In genomic region chrX:154515803-154516654, GRCh38 we compare ENCODE assay signal across 8 cellular contexts. TPM values are rescaled to one million over a fixed set of nuclear protein-coding genes. Genes with fewer than 3 reads are reported as not detected.
DNase-seq lines count a peak whose midpoint lies in the region; ATAC-seq and TF ChIP-seq lines count a peak whose summit lies in the region.

FAM3A (minus strand) TSS chrX:154516232; CDS start chrX:154515772, 460 bp downstream.

- peak within 1 kb of the TSS; percentile 40 for H3K4me3 ChIP-seq in lower leg skin (ENCODE audit: low read depth, poor library complexity, severe bottlenecking)

- no peak for TF ChIP-seq CTCF in lower leg skin (IDR thresholded peaks at IDR 0.05)

- DNase-seq in CD1c-positive myeloid dendritic cell (ENCODE audit: extremely low spot score) (peak; percentile 91), NCI-H748 treated with DMSO at 0.1 percent for 48 hours (lab: John Stamatoyannopoulos, UW) (peak; percentile 89), dermis microvascular lymphatic vessel endothelial cell (ENCODE audit: low read depth in 2 of 2) (peak; percentile 77 to 92), lower leg skin (ENCODE audit: low spot score in 2 of 2) (peak; percentile 89 to 98)
- DNase-seq in activated CD4-positive, alpha-beta T cell treated with anti-CD3 and anti-CD28 coated beads, Interleukin-2, amount 50 U/mL, for 4 hours: peak; percentile 87 to 88
- peak; percentile 91 for DNase-seq in stimulated activated CD4-positive, alpha-beta T cell treated with anti-CD3 and anti-CD28 coated beads, Interleukin-4, amount 100 ng/mL, for 24 hours

- ATAC-seq in GM19395 (IDR thresholded peaks at IDR 0.05; ENCODE audit: unreplicated experiment) (peak; percentile 86), HG03521 (IDR thresholded peaks at IDR 0.05; ENCODE audit: unreplicated experiment) (peak; percentile 93)

- intact Hi-C loops in lower leg skin (cut with DNase I; ENCODE audit: low total_unique reads): no loop called here

- TF ChIP-seq POLR2A in lower leg skin (IDR thresholded peaks at IDR 0.05): peak in 1 of 2 donors; percentile 53

- 0 to 38% methylated on average over 5 to 27 of the region's 72 CpGs for WGBS in lower leg skin, 2 donors

RNA-seq across cellular contexts. Expression of gene FAM3A, which starts in this region (rescaled TPM):
- total RNA-seq in dermis microvascular lymphatic vessel endothelial cell (13.7 and 20.9 TPM in 2 replicates), lower leg skin (10 to 100 TPM; 42.5 to 61.7 (median 47.2) TPM)

Comparison
In these comparisons a context has a peak if more than half of its experiments do, and no peak if none do; other contexts are left out.
1. Peak in every context shown above with its lines: DNase-seq, ATAC-seq and H3K4me3 ChIP-seq.